22 cellular contexts compared by ENCODE assay signal in genomic region chr1:116511459-116512019, GRCh38. TPM values are rescaled to one million over a fixed set of nuclear protein-coding genes. Genes with fewer than 3 reads are reported as not detected.
DNase-seq lines count a peak whose midpoint lies in the region; ATAC-seq and TF ChIP-seq lines count a peak whose summit lies in the region.
"Had no signal": no experiment of that assay in that cellular context is flagged by ENCODE, and none has a peak within 500 bp of the region (broad histone marks: within the 10 kb centered on the region; RNA-seq: fewer than 3 reads in every experiment).

No MANE protein-coding gene starts in this region.

- H3K4me1 ChIP-seq in CD8-positive, alpha-beta memory T cell (ENCODE audit: insufficient read depth, low read length): peaks cover 47% of the 10 kb centered on the region
- H3K4me1 ChIP-seq: testis, uterus had no signal

- H3K27me3 Mint-ChIP-seq in activated CD4-positive, alpha-beta memory T cell treated with anti-CD3 and anti-CD28 coated beads, Interleukin-2, amount 10 ng/mL, durations not matched to agents 7 days and 5 days: no peaks in the 10 kb centered on the region
- H3K27me3 Mint-ChIP-seq in activated CD4-positive, alpha-beta memory T cell treated with anti-CD3 and anti-CD28 coated beads for 36 hours: no peaks in the 10 kb centered on the region
- no peaks in the 10 kb centered on the region for H3K27me3 Mint-ChIP-seq in CD8-positive, alpha-beta memory T cell
- no peaks in the 10 kb centered on the region for H3K27me3 Mint-ChIP-seq in activated T-helper 1 cell treated with anti-CD3 and anti-CD28 coated beads, Interleukin-12 subunit alpha, Interleukin-12 subunit beta, Interleukin-2, Interleukin-4 antibody, amounts not matched to agents 30 ng/mL and 10 ng/mL and 1 ng/mL, durations not matched to agents 14 hours and 24 hours and 36 hours (ENCODE audit: insufficient read depth)
- no peaks in the 10 kb centered on the region for H3K27me3 Mint-ChIP-seq in natural killer cell (ENCODE audit: low read depth in 2 of 2)
- H3K27me3 Mint-ChIP-seq: activated naive CD4-positive, alpha-beta T cell treated with anti-CD3 and anti-CD28 coated beads, Interleukin-2, amount 10 ng/mL, durations not matched to agents 7 days and 5 days had no signal

- peak overlapping the region; percentile 55 for H3K27ac Mint-ChIP-seq in activated CD4-positive, alpha-beta memory T cell treated with anti-CD3 and anti-CD28 coated beads, Interleukin-2, amount 10 ng/mL, durations not matched to agents 7 days and 5 days
- H3K27ac Mint-ChIP-seq in activated CD4-positive, alpha-beta memory T cell treated with anti-CD3 and anti-CD28 coated beads for 36 hours: no peak overlapping the region
- H3K27ac Mint-ChIP-seq in CD8-positive, alpha-beta memory T cell: peak overlapping the region; percentile 64 to 96 (median 90)
- peak overlapping the region; percentile 81 for H3K27ac Mint-ChIP-seq in activated T-helper 1 cell treated with anti-CD3 and anti-CD28 coated beads, Interleukin-12 subunit alpha, Interleukin-12 subunit beta, Interleukin-2, Interleukin-4 antibody, amounts not matched to agents 30 ng/mL and 10 ng/mL and 1 ng/mL, durations not matched to agents 14 hours and 24 hours and 36 hours
- H3K27ac Mint-ChIP-seq in natural killer cell: peak overlapping the region; percentile 54 to 99
- H3K27ac Mint-ChIP-seq: activated naive CD4-positive, alpha-beta T cell treated with anti-CD3 and anti-CD28 coated beads, Interleukin-2, amount 10 ng/mL, durations not matched to agents 7 days and 5 days; WTC11 had no signal

- H3K27me3 ChIP-seq in CD8-positive, alpha-beta memory T cell (ENCODE audit: insufficient read depth, low read length, poor library complexity, severe bottlenecking): no peaks in the 10 kb centered on the region
- H3K27me3 ChIP-seq: testis, uterus had no signal

- intact Hi-C loops in activated CD4-positive, alpha-beta memory T cell treated with anti-CD3 and anti-CD28 coated beads for 36 hours (cut with micrococcal nuclease): no loop called here
- intact Hi-C loops in activated T-helper 1 cell treated with anti-CD3 and anti-CD28 coated beads, Interleukin-12 subunit alpha, Interleukin-12 subunit beta, Interleukin-2, Interleukin-4 antibody, amounts not matched to agents 30 ng/mL and 10 ng/mL and 1 ng/mL, durations not matched to agents 14 hours and 24 hours and 36 hours (cut with micrococcal nuclease): no loop called here
- intact Hi-C loops in natural killer cell (cut with micrococcal nuclease): no loop called here

- H3K36me3 Mint-ChIP-seq in activated CD4-positive, alpha-beta memory T cell treated with anti-CD3 and anti-CD28 coated beads, Interleukin-2, amount 10 ng/mL, durations not matched to agents 7 days and 5 days (ENCODE audit: low read depth): peaks cover 41% of the 10 kb centered on the region
- H3K36me3 Mint-ChIP-seq in activated CD4-positive, alpha-beta memory T cell treated with anti-CD3 and anti-CD28 coated beads for 36 hours: peaks cover 13% of the 10 kb centered on the region
- peaks cover 1 to 9% (median 4%) of the 10 kb centered on the region in 3 donors for H3K36me3 Mint-ChIP-seq in CD8-positive, alpha-beta memory T cell
- peaks cover 32% of the 10 kb centered on the region for H3K36me3 Mint-ChIP-seq in activated T-helper 1 cell treated with anti-CD3 and anti-CD28 coated beads, Interleukin-12 subunit alpha, Interleukin-12 subunit beta, Interleukin-2, Interleukin-4 antibody, amounts not matched to agents 30 ng/mL and 10 ng/mL and 1 ng/mL, durations not matched to agents 14 hours and 24 hours and 36 hours (ENCODE audit: low read depth)
- H3K36me3 Mint-ChIP-seq in natural killer cell: no peaks in the 10 kb centered on the region

- TF ChIP-seq CTCF in natural killer cell (IDR thresholded peaks at IDR 0.05): no peak

- H3K9me3 Mint-ChIP-seq in activated CD4-positive, alpha-beta memory T cell treated with anti-CD3 and anti-CD28 coated beads, Interleukin-2, amount 10 ng/mL, durations not matched to agents 7 days and 5 days: peaks cover 6% of the 10 kb centered on the region
- no peaks in the 10 kb centered on the region for H3K9me3 Mint-ChIP-seq in activated CD4-positive, alpha-beta memory T cell treated with anti-CD3 and anti-CD28 coated beads for 36 hours
- peaks cover 0 to 2% (median 0%) of the 10 kb centered on the region in 5 donors for H3K9me3 Mint-ChIP-seq in CD8-positive, alpha-beta memory T cell
- H3K9me3 Mint-ChIP-seq in activated T-helper 1 cell treated with anti-CD3 and anti-CD28 coated beads, Interleukin-12 subunit alpha, Interleukin-12 subunit beta, Interleukin-2, Interleukin-4 antibody, amounts not matched to agents 30 ng/mL and 10 ng/mL and 1 ng/mL, durations not matched to agents 14 hours and 24 hours and 36 hours: peaks cover 11% of the 10 kb centered on the region
- H3K9me3 Mint-ChIP-seq in natural killer cell: no peaks in the 10 kb centered on the region

- H3K4me3 Mint-ChIP-seq in activated CD4-positive, alpha-beta memory T cell treated with anti-CD3 and anti-CD28 coated beads, Interleukin-2, amount 10 ng/mL, durations not matched to agents 7 days and 5 days: no peak overlapping the region
- no peak overlapping the region for H3K4me3 Mint-ChIP-seq in activated CD4-positive, alpha-beta memory T cell treated with anti-CD3 and anti-CD28 coated beads for 36 hours
- peak overlapping the region in 3 of 7 donors; percentile 16 to 67 (median 38) for H3K4me3 Mint-ChIP-seq in CD8-positive, alpha-beta memory T cell
- peak overlapping the region; percentile 24 for H3K4me3 Mint-ChIP-seq in activated T-helper 1 cell treated with anti-CD3 and anti-CD28 coated beads, Interleukin-12 subunit alpha, Interleukin-12 subunit beta, Interleukin-2, Interleukin-4 antibody, amounts not matched to agents 30 ng/mL and 10 ng/mL and 1 ng/mL, durations not matched to agents 14 hours and 24 hours and 36 hours
- peak overlapping the region; percentile 35 for H3K4me3 Mint-ChIP-seq in natural killer cell
- H3K4me3 Mint-ChIP-seq: activated naive CD4-positive, alpha-beta T cell treated with anti-CD3 and anti-CD28 coated beads, Interleukin-2, amount 10 ng/mL, durations not matched to agents 7 days and 5 days; WTC11 had no signal

- ATAC-seq in natural killer cell: no peak
- ATAC-seq: lower lobe of right lung, WTC11 had no signal

- peaks cover 82% of the 10 kb centered on the region for H3K4me1 Mint-ChIP-seq in activated CD4-positive, alpha-beta memory T cell treated with anti-CD3 and anti-CD28 coated beads, Interleukin-2, amount 10 ng/mL, durations not matched to agents 7 days and 5 days
- H3K4me1 Mint-ChIP-seq in activated CD4-positive, alpha-beta memory T cell treated with anti-CD3 and anti-CD28 coated beads for 36 hours (ENCODE audit: low read depth): peaks cover 74% of the 10 kb centered on the region
- peaks cover 67 to 81% (median 80%) of the 10 kb centered on the region in 3 donors for H3K4me1 Mint-ChIP-seq in CD8-positive, alpha-beta memory T cell
- peaks cover 85% of the 10 kb centered on the region for H3K4me1 Mint-ChIP-seq in activated T-helper 1 cell treated with anti-CD3 and anti-CD28 coated beads, Interleukin-12 subunit alpha, Interleukin-12 subunit beta, Interleukin-2, Interleukin-4 antibody, amounts not matched to agents 30 ng/mL and 10 ng/mL and 1 ng/mL, durations not matched to agents 14 hours and 24 hours and 36 hours (ENCODE audit: low read depth)
- peaks cover 74% of the 10 kb centered on the region in 2 donors for H3K4me1 Mint-ChIP-seq in natural killer cell
- H3K4me1 Mint-ChIP-seq: WTC11 had no signal

- H3K36me3 ChIP-seq in CD8-positive, alpha-beta memory T cell (ENCODE audit: insufficient read depth, low read length): no peaks in the 10 kb centered on the region
- H3K36me3 ChIP-seq: lower lobe of right lung, uterus had no signal

- no peaks in the 10 kb centered on the region for H3K9me3 ChIP-seq in CD8-positive, alpha-beta memory T cell (ENCODE audit: low read length)
- H3K9me3 ChIP-seq: lower lobe of right lung, testis, uterus had no signal

- CTCF ChIA-PET in activated CD4-positive, alpha-beta memory T cell treated with anti-CD3 and anti-CD28 coated beads, Interleukin-2, amount 10 ng/mL, durations not matched to agents 7 days and 5 days (lab: Charles Lee): no interaction called here
- CTCF ChIA-PET in activated CD4-positive, alpha-beta memory T cell treated with anti-CD3 and anti-CD28 coated beads for 36 hours (lab: Charles Lee): interaction anchor here (0.7 to 2.0 kb wide), 4 partner anchors 9 to 372 kb away, joined by 3 to 8 read pairs (median 3); no protein-coding TSS in a partner anchor
- CTCF ChIA-PET in CD8-positive, alpha-beta memory T cell (lab: Charles Lee): no interaction called here

- H3K27ac ChIP-seq in CD8-positive, alpha-beta memory T cell (ENCODE audit: low read depth, low read length): no peak overlapping the region
- H3K27ac ChIP-seq: lower lobe of right lung, testis, uterus had no signal

- DNase-seq in activated CD4-positive, alpha-beta memory T cell treated with anti-CD3 and anti-CD28 coated beads, Interleukin-2, amount 10 ng/mL, durations not matched to agents 7 days and 5 days: no peak
- DNase-seq in activated CD4-positive, alpha-beta memory T cell treated with anti-CD3 and anti-CD28 coated beads for 36 hours: no peak
- no peak for DNase-seq in CD8-positive, alpha-beta memory T cell
- no peak for DNase-seq in activated T-helper 1 cell treated with anti-CD3 and anti-CD28 coated beads, Interleukin-12 subunit alpha, Interleukin-12 subunit beta, Interleukin-2, Interleukin-4 antibody, amounts not matched to agents 30 ng/mL and 10 ng/mL and 1 ng/mL, durations not matched to agents 14 hours and 24 hours and 36 hours (ENCODE audit: low spot score)
- DNase-seq in natural killer cell: no peak
- DNase-seq in DMS 273 treated with DMSO at 0.1 percent for 48 hours (lab: John Stamatoyannopoulos, UW): no peak
- no peak for DNase-seq in NOMO-1 treated with DMSO at 0.1 percent for 48 hours (lab: John Stamatoyannopoulos, UW; ENCODE audit: unreplicated experiment)
- DNase-seq in NCI-H2081 treated with DMSO at 0.1 percent for 48 hours (lab: John Stamatoyannopoulos, UW): no peak
- DNase-seq: activated CD4-positive, alpha-beta T cell treated with anti-CD3 and anti-CD28 coated beads, Interleukin-2, amount 50 U/mL, for 48 hours; activated naive CD4-positive, alpha-beta T cell treated with anti-CD3 and anti-CD28 coated beads, Interleukin-2, amount 10 ng/mL, durations not matched to agents 7 days and 5 days; activated T-cell treated with anti-CD3 and anti-CD28 coated beads, Interleukin-2, amount 50 U/mL, for 1 hour; AML-193; Karpas-422; kidney glomerular epithelial cell; lower lobe of right lung; NCI-H187 treated with DMSO at 0.1 percent for 48 hours; NCI-H69; stimulated activated CD4-positive, alpha-beta T cell treated with anti-CD3 and anti-CD28 coated beads, Interleukin-1b, Interleukin-23, amount 100 ng/mL, for 48 hours; T1000; testis; uterus had no signal

- no peak overlapping the region for H3K4me3 ChIP-seq in CD8-positive, alpha-beta memory T cell (ENCODE audit: low read length)
- H3K4me3 ChIP-seq: lower lobe of right lung, testis, uterus had no signal

- POLR2A ChIA-PET in activated CD4-positive, alpha-beta memory T cell treated with anti-CD3 and anti-CD28 coated beads, Interleukin-2, amount 10 ng/mL, durations not matched to agents 7 days and 5 days (lab: Charles Lee): interaction anchor here (1.1 to 1.6 kb wide), 3 partner anchors 11 to 59 kb away, joined by 3 to 6 read pairs (median 3); partner anchors contain the start of gene CD58
- POLR2A ChIA-PET in activated CD4-positive, alpha-beta memory T cell treated with anti-CD3 and anti-CD28 coated beads for 36 hours (lab: Charles Lee): no interaction called here
- POLR2A ChIA-PET in CD8-positive, alpha-beta memory T cell (lab: Charles Lee): interaction anchor here (0.6 kb wide), 1 partner anchor 405 kb away, joined by 3 read pairs; no protein-coding TSS in a partner anchor

RNA-seq across cellular contexts. Expression of gene CD58, which starts 59.3 kb away (rescaled TPM):
- 10 to 100 TPM; 55.2 to 59.7 TPM for total RNA-seq in activated CD4-positive, alpha-beta memory T cell treated with anti-CD3 and anti-CD28 coated beads, Interleukin-2, amount 10 ng/mL, durations not matched to agents 7 days and 5 days
- total RNA-seq in activated CD4-positive, alpha-beta memory T cell treated with anti-CD3 and anti-CD28 coated beads for 36 hours: 10 to 100 TPM; 21.9 to 27.2 TPM
- 10 to 100 TPM; 29.9 to 30.7 TPM for total RNA-seq in CD8-positive, alpha-beta memory T cell
- polyA plus RNA-seq in CD8-positive, alpha-beta memory T cell: 49.1 TPM
- total RNA-seq in activated T-helper 1 cell treated with anti-CD3 and anti-CD28 coated beads, Interleukin-12 subunit alpha, Interleukin-12 subunit beta, Interleukin-2, Interleukin-4 antibody, amounts not matched to agents 30 ng/mL and 10 ng/mL and 1 ng/mL, durations not matched to agents 14 hours and 24 hours and 36 hours: 35.3 and 37.8 TPM in 2 replicates
- 10 to 100 TPM; 27.4 to 34.0 (median 28.6) TPM for total RNA-seq in natural killer cell

Comparison
In these comparisons a context has a peak if more than half of its experiments do, and no peak if none do; other contexts are left out.
1. H3K4me3 Mint-ChIP-seq: peak in activated T-helper 1 cell treated with anti-CD3 and anti-CD28 coated beads, Interleukin-12 subunit alpha, Interleukin-12 subunit beta, Interleukin-2, Interleukin-4 antibody, amounts not matched to agents 30 ng/mL and 10 ng/mL and 1 ng/mL, durations not matched to agents 14 hours and 24 hours and 36 hours (single experiment) and natural killer cell (single experiment); none in activated CD4-positive, alpha-beta memory T cell treated with anti-CD3 and anti-CD28 coated beads, Interleukin-2, amount 10 ng/mL, durations not matched to agents 7 days and 5 days (single experiment) and activated CD4-positive, alpha-beta memory T cell treated with anti-CD3 and anti-CD28 coated beads for 36 hours (single experiment).